In the genomic region with DNA sequence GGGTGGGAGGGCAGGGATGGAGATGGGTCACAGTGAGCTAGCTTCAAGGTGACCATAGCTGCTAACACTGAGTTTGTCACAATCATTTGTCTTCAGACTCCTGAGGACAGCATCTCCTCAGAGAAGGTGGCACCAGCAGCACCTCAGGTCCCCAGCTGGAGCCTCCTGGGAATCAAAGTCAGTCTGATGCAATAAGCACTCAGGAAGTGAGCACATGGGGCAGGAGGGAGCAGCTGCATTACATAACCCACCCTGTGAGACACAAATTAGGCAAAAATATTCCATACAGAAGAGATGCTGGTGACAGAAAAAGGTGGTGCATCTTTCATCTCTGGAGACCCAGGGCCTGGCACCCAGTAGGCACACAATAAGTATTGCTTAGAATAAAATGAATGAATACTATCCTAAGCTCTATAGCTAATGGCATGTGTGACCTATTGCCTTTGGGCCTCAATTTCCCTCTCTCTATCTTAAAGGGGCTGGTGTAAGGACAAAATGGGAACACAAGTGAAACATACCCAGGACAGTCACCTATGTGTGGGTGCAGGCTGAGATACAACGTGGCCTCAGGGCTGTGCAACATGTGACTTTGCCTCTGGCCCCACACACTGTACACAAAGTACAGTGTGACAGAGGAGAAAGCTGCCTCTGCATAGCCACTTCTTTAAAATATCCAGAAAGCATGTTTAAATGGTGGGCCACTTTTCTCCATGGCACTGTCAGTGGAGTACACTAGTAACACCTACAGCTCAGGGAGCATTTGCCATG, we compare ENCODE assay signal across 13 cellular contexts. TPM values are rescaled to one million over a fixed set of nuclear protein-coding genes. Genes with fewer than 3 reads are reported as not detected.
A peak's percentile ranks its signal among the peaks of the same experiment; 100 is the strongest.
DNase-seq lines count a peak whose midpoint lies in the region; ATAC-seq, FAIRE-seq and TF ChIP-seq lines count a peak whose summit lies in the region.
"Had no signal": no experiment of that assay in that cellular context is flagged by ENCODE, and none has a peak within 500 bp of the region (broad histone marks: within the 10 kb centered on the region; RNA-seq: fewer than 3 reads in every experiment).

No MANE protein-coding gene starts in this region.

- no peak overlapping the region for H3K4me2 ChIP-seq in keratinocyte (ENCODE audit: control insufficient read depth, extremely low read depth, insufficient read depth, low read depth, low read length)

- no peaks in the 10 kb centered on the region for H3K9me3 ChIP-seq in keratinocyte (ENCODE audit: control insufficient read depth, low read depth, low read length)
- H3K9me3 ChIP-seq: colonic mucosa had no signal

- no peak overlapping the region for H3K27ac ChIP-seq in keratinocyte (ENCODE audit: control insufficient read depth, insufficient read depth, low read length)
- H3K27ac ChIP-seq: colonic mucosa, skin epidermis had no signal

- DNase-seq in EH (ENCODE audit: low read depth): peak; percentile 3
- DNase-seq in RKO (ENCODE audit: low spot score): peak; percentile 49
- DNase-seq in keratinocyte (ENCODE audit: low read depth, low spot score): no peak
- no peak for DNase-seq in NCI-H748 treated with DMSO at 0.1 percent for 48 hours (lab: John Stamatoyannopoulos, UW)
- no peak for DNase-seq in T-helper 1 cell
- DNase-seq: colonic mucosa, glutamatergic neuron, NCI-H774, T-helper 9 cell had no signal

- TF ChIP-seq POLR2A in GM18505 (IDR thresholded peaks at IDR 0.05; ENCODE audit: borderline replicate concordance, extremely low read depth, insufficient read depth, insufficient read length): no peak

- no peaks in the 10 kb centered on the region for H3K9me1 ChIP-seq in keratinocyte (ENCODE audit: control insufficient read depth, extremely low read depth, insufficient read depth, low read length)

- no peaks in the 10 kb centered on the region for H3K36me3 ChIP-seq in keratinocyte (ENCODE audit: control insufficient read depth in 2 of 2, extremely low read depth in 1 of 2, insufficient read depth in 2 of 2, low read length in 2 of 2)
- H3K36me3 ChIP-seq: colonic mucosa had no signal

- peak overlapping the region; percentile 40 for H2AFZ ChIP-seq in keratinocyte (ENCODE audit: control insufficient read depth, low read length)

- peaks cover 4% of the 10 kb centered on the region for H3K4me1 ChIP-seq in keratinocyte (ENCODE audit: control insufficient read depth, extremely low read depth, insufficient read depth, low read length)
- H3K4me1 ChIP-seq: colonic mucosa had no signal

- H4K20me1 ChIP-seq in keratinocyte (ENCODE audit: control insufficient read depth, extremely low read depth, insufficient read depth, low read length): no peaks in the 10 kb centered on the region

- H3K4me3 ChIP-seq in keratinocyte (ENCODE audit: control insufficient read depth in 2 of 3, extremely low read depth in 1 of 3, insufficient read depth in 2 of 3, low read depth in 1 of 3, low read length in 3 of 3): no peak overlapping the region
- H3K4me3 ChIP-seq: colonic mucosa, skin epidermis had no signal

- FAIRE-seq in keratinocyte (lab: Jason Lieb, UNC): no peak

- no peak for TF ChIP-seq CTCF in keratinocyte (optimal IDR thresholded peaks at IDR 0.05 in 1 of 3, IDR thresholded peaks at IDR 0.05 in 1 of 3, conservative IDR thresholded peaks at IDR 0.05 in 1 of 3; ENCODE audit: extremely low read depth in 1 of 3, insufficient read depth in 2 of 3, low read length in 3 of 3)

- no peaks in the 10 kb centered on the region for H3K79me2 ChIP-seq in keratinocyte (ENCODE audit: control insufficient read depth, insufficient read depth, low read length)

- peak; percentile 48 for ATAC-seq in GM21786 (IDR thresholded peaks at IDR 0.05; ENCODE audit: unreplicated experiment)
- ATAC-seq in HG02623 (IDR thresholded peaks at IDR 0.05; ENCODE audit: unreplicated experiment): no peak
- no peak for ATAC-seq in GM18505 (IDR thresholded peaks at IDR 0.05; ENCODE audit: unreplicated experiment)

- dilution Hi-C loops in keratinocyte (cut with MboI; ENCODE audit: extremely low pct_ligation_motif_present, low sequenced_read_pairs): no loop called here

- H3K9ac ChIP-seq in keratinocyte (ENCODE audit: control insufficient read depth, extremely low read depth, insufficient read depth, low read length): no peak overlapping the region

- H3K27me3 ChIP-seq in keratinocyte (ENCODE audit: control insufficient read depth, extremely low read depth, insufficient read depth, low read length): no peaks in the 10 kb centered on the region
- H3K27me3 ChIP-seq: colonic mucosa had no signal

RNA-seq across cellular contexts. Expression of gene SLC39A8, which starts 37.1 kb away (rescaled TPM):
- polyA plus RNA-seq in keratinocyte: 4.8 to 7.5 TPM (median 6.1 TPM) in 3 replicates
- polyA plus RNA-seq in keratinocyte (2011; ENCODE audit: low read depth): 1.1 TPM
- polyA plus RNA-seq in keratinocyte (2011; cell fraction: cytosol; rRNA removed): 4.2 and 8.6 TPM in 2 replicates
- 6.4 and 7.2 TPM in 2 replicates for polyA plus RNA-seq in keratinocyte (2011; cell fraction: nucleus; rRNA removed)
- 2.9 and 7.1 TPM in 2 replicates for polyA plus RNA-seq in keratinocyte (2012; ENCODE audit: low replicate concordance)
- 2.8 to 9.5 TPM (median 4.0 TPM) in 3 replicates for polyA minus RNA-seq in keratinocyte
- 7.9 TPM for polyA minus RNA-seq in keratinocyte (2011; cell fraction: cytosol; rRNA and poly(A)+ RNA removed)
- polyA minus RNA-seq in keratinocyte (2011; cell fraction: nucleus; rRNA and poly(A)+ RNA removed): 5.9 and 7.8 TPM in 2 replicates

Comparison
In these comparisons a context has a peak if more than half of its experiments do, and no peak if none do; other contexts are left out.
1. DNase-seq: peak in EH (single experiment) and RKO (single experiment); none in keratinocyte (single experiment), NCI-H748 treated with DMSO at 0.1 percent for 48 hours (single experiment) and T-helper 1 cell (0 of 5).